ENCODE assay signal across 24 cellular contexts in genomic region chr15:63340353-63340752, GRCh38. TPM values are rescaled to one million over a fixed set of nuclear protein-coding genes. Genes with fewer than 3 reads are reported as not detected.
"Had no signal": no experiment of that assay in that cellular context is flagged by ENCODE, and none has a peak within 500 bp of the region (broad histone marks: within the 10 kb centered on the region; RNA-seq: fewer than 3 reads in every experiment).

No MANE protein-coding gene starts in this region.

- H3K9me3 Mint-ChIP-seq: activated B cell treated with CpG ODN at 0.5 μM for 24 hours; activated CD4-positive, alpha-beta memory T cell treated with anti-CD3 and anti-CD28 coated beads, Interleukin-2, amount 10 ng/mL, durations not matched to agents 7 days and 5 days; activated naive CD8-positive, alpha-beta T cell treated with anti-CD3 and anti-CD28 coated beads for 36 hours; activated T-helper 17 cell treated with anti-CD3 and anti-CD28 coated beads, Interleukin-2, amount 50 U/mL, for 72 hours; dendritic cell treated with granulocyte-macrophage colony-stimulating factor and Interleukin-4, amounts not matched to agents 40 ng/mL and 50 ng/mL, for 4 days had no signal

- H3K36me3 Mint-ChIP-seq: activated naive CD8-positive, alpha-beta T cell treated with anti-CD3 and anti-CD28 coated beads for 36 hours had no signal

- ATAC-seq: activated T-helper 17 cell treated with anti-CD3 and anti-CD28 coated beads, Interleukin-2, amount 50 U/mL, for 72 hours; gastroesophageal sphincter; heart left ventricle; left colon; stimulated activated naive CD8-positive, alpha-beta T cell treated with anti-CD3 and anti-CD28 coated beads, Interleukin-15, Interleukin-2, amounts not matched to agents 100 U/mL and 50 U/mL, for 24 hours had no signal

- H3K4me3 Mint-ChIP-seq: activated B cell treated with CpG ODN at 0.5 μM for 24 hours; activated CD4-positive, alpha-beta memory T cell treated with anti-CD3 and anti-CD28 coated beads, Interleukin-2, amount 10 ng/mL, durations not matched to agents 7 days and 5 days; activated naive CD8-positive, alpha-beta T cell treated with anti-CD3 and anti-CD28 coated beads for 36 hours; activated T-helper 17 cell treated with anti-CD3 and anti-CD28 coated beads, Interleukin-2, amount 50 U/mL, for 72 hours; dendritic cell treated with granulocyte-macrophage colony-stimulating factor and Interleukin-4, amounts not matched to agents 40 ng/mL and 50 ng/mL, for 4 days had no signal

- H3K4me3 ChIP-seq: esophagus muscularis mucosa, gastroesophageal sphincter, heart left ventricle, prostate gland, right atrium auricular region, skin epidermis, tibial nerve, uterus had no signal

- DNase-seq: activated B cell treated with CpG ODN at 0.5 μM for 24 hours; activated CD4-positive, alpha-beta memory T cell treated with anti-CD3 and anti-CD28 coated beads, Interleukin-2, amount 10 ng/mL, durations not matched to agents 7 days and 5 days; activated CD4-positive, alpha-beta T cell treated with anti-CD3 and anti-CD28 coated beads for 4 hours; activated naive CD4-positive, alpha-beta T cell; activated naive CD8-positive, alpha-beta T cell treated with anti-CD3 and anti-CD28 coated beads for 36 hours; activated T-cell treated with anti-CD3 and anti-CD28 coated beads, Interleukin-2, amount 50 U/mL, for 1 hour; amniotic stem cell; effector CD8-positive, alpha-beta T cell; heart left ventricle; islet precursor cell; left colon; stimulated activated naive CD8-positive, alpha-beta T cell treated with anti-CD3 and anti-CD28 coated beads, Interleukin-15, Interleukin-2, amounts not matched to agents 100 U/mL and 50 U/mL, for 24 hours; substantia nigra; uterus had no signal

- H3K27me3 ChIP-seq: gastroesophageal sphincter, right atrium auricular region, tibial nerve, uterus had no signal

- H3K27ac ChIP-seq: esophagus muscularis mucosa, gastroesophageal sphincter, heart left ventricle, prostate gland, right atrium auricular region, skin epidermis, tibial nerve, uterus had no signal

- H3K36me3 ChIP-seq: esophagus muscularis mucosa, heart left ventricle, prostate gland, right atrium auricular region, tibial nerve, uterus had no signal

- H3K9me3 ChIP-seq: esophagus muscularis mucosa, gastroesophageal sphincter, heart left ventricle, prostate gland, right atrium auricular region, tibial nerve, uterus had no signal

- H3K27me3 Mint-ChIP-seq: activated B cell treated with CpG ODN at 0.5 μM for 24 hours; activated naive CD8-positive, alpha-beta T cell treated with anti-CD3 and anti-CD28 coated beads for 36 hours had no signal

- H3K27ac Mint-ChIP-seq: activated B cell treated with CpG ODN at 0.5 μM for 24 hours; activated CD4-positive, alpha-beta memory T cell treated with anti-CD3 and anti-CD28 coated beads, Interleukin-2, amount 10 ng/mL, durations not matched to agents 7 days and 5 days; activated naive CD8-positive, alpha-beta T cell treated with anti-CD3 and anti-CD28 coated beads for 36 hours; activated T-helper 17 cell treated with anti-CD3 and anti-CD28 coated beads, Interleukin-2, amount 50 U/mL, for 72 hours; dendritic cell treated with granulocyte-macrophage colony-stimulating factor and Interleukin-4, amounts not matched to agents 40 ng/mL and 50 ng/mL, for 4 days had no signal

- H3K4me1 Mint-ChIP-seq: activated T-helper 17 cell treated with anti-CD3 and anti-CD28 coated beads, Interleukin-2, amount 50 U/mL, for 72 hours had no signal

- H3K4me1 ChIP-seq: esophagus muscularis mucosa, gastroesophageal sphincter, heart left ventricle, prostate gland, right atrium auricular region, tibial nerve, uterus had no signal

RNA-seq across cellular contexts. Expression of gene CA12, which starts 41.3 kb away (rescaled TPM):
- total RNA-seq: activated B cell treated with CpG ODN at 0.5 μM for 24 hours; mononuclear cell; T-helper 2 cell treated with Interferon-gamma antibody and Interleukin-4, amounts not matched to agents 100 ng/mL and 5 ng/mL, for 36 hours had no signal
